1 cellular context compared by ENCODE assay signal in genomic region chr9:136587944-136588662, GRCh38.
TF ChIP-seq lines count a peak whose summit lies in the region.

No MANE protein-coding gene starts in this region.

TF ChIP-seq in WTC11, 78 proteins besides CTCF, POLR2A, EP300 and RAD21 (continued from another document):
- TF ChIP-seq RELA (CRISPR knock-in tag; IDR thresholded peaks at IDR 0.05; ENCODE audit: borderline replicate concordance), result no peak
- TF ChIP-seq ATF2 (CRISPR knock-in tag; IDR thresholded peaks at IDR 0.05; ENCODE audit: borderline replicate concordance, low read depth), result no peak
- no peak for TF ChIP-seq E2F5 (CRISPR knock-in tag; IDR thresholded peaks at IDR 0.05)
- TF ChIP-seq FOXK1 (CRISPR knock-in tag; IDR thresholded peaks at IDR 0.05), result peak; percentile 95
- 0 out of 2 replicates have a peak, but pooled peaks have one; percentile 55 for TF ChIP-seq FOXJ3 (CRISPR knock-in tag; IDR thresholded peaks at IDR 0.05; ENCODE audit: borderline replicate concordance)
- no peak for TF ChIP-seq ZNF219 (CRISPR knock-in tag; IDR thresholded peaks at IDR 0.05; ENCODE audit: borderline replicate concordance)
- TF ChIP-seq ZNF317 (CRISPR knock-in tag; IDR thresholded peaks at IDR 0.05; ENCODE audit: borderline replicate concordance, low read depth), result no peak
- no peak for TF ChIP-seq AR (CRISPR knock-in tag; IDR thresholded peaks at IDR 0.05)
- peak; percentile 52; the same call in 1 of the 2 replicates for TF ChIP-seq MYBL2 (CRISPR knock-in tag; IDR thresholded peaks at IDR 0.05)
- no peak for TF ChIP-seq GABPB1 (CRISPR knock-in tag; IDR thresholded peaks at IDR 0.05)
- TF ChIP-seq NR2C2 (CRISPR knock-in tag; IDR thresholded peaks at IDR 0.05), result no peak
- TF ChIP-seq E2F4 (CRISPR knock-in tag; IDR thresholded peaks at IDR 0.05; ENCODE audit: borderline replicate concordance, low read depth), result no peak
- TF ChIP-seq SOX15 (CRISPR knock-in tag; IDR thresholded peaks at IDR 0.05), result no peak
- no peak for TF ChIP-seq HMGA2 (CRISPR knock-in tag; IDR thresholded peaks at IDR 0.05)
- no peak for TF ChIP-seq USF2 (CRISPR knock-in tag; IDR thresholded peaks at IDR 0.05)
- TF ChIP-seq NFATC4 (CRISPR knock-in tag; IDR thresholded peaks at IDR 0.05), result no peak
- 0 out of 2 replicates have a peak, but pooled peaks have one; percentile 60 for TF ChIP-seq FOXP1 (CRISPR knock-in tag; IDR thresholded peaks at IDR 0.05; ENCODE audit: borderline replicate concordance)
- no peak for TF ChIP-seq ZNF512 (CRISPR knock-in tag; IDR thresholded peaks at IDR 0.05; ENCODE audit: borderline replicate concordance)
- TF ChIP-seq EMX1 (CRISPR knock-in tag; IDR thresholded peaks at IDR 0.05), result no peak
- TF ChIP-seq ETV6 (CRISPR knock-in tag; IDR thresholded peaks at IDR 0.05), result peak; percentile 81
- no peak for TF ChIP-seq HMGXB4 (CRISPR knock-in tag; IDR thresholded peaks at IDR 0.05)
- no peak for TF ChIP-seq ARID4B (CRISPR knock-in tag; IDR thresholded peaks at IDR 0.05; ENCODE audit: borderline replicate concordance)
- TF ChIP-seq OVOL2 (CRISPR knock-in tag; IDR thresholded peaks at IDR 0.05; ENCODE audit: borderline replicate concordance), result no peak
